Comparison of ENCODE assay signal across 20 cellular contexts in the genomic region with DNA sequence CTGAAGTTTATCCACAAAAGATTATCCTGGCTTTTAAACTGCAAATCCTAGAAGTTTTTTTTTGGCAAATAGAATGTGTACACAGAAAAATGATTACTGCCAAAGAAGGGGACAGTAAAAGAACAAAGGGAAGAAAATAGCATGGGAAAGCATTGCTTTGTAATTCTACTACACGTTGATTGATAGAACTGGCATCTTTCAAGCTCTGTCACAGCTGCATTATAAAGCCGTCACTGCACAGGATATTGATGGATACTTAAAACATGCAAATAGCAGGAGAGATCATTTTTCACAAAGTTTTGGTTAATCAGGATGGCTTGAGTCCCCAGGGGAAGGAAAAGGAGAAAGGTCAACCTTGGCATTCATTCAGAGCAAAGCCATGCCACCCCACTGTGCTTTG.
DNase-seq lines count a peak whose midpoint lies in the region; ATAC-seq and TF ChIP-seq lines count a peak whose summit lies in the region.
"Had no signal": no experiment of that assay in that cellular context is flagged by ENCODE, and none has a peak within 500 bp of the region (broad histone marks: within the 10 kb centered on the region; RNA-seq: fewer than 3 reads in every experiment).

No MANE protein-coding gene starts in this region.

- H2AFZ ChIP-seq in GM23338 (no peak overlapping the region), neuron (ENCODE audit: low read depth, low read length) (peak overlapping the region; percentile 1)
- H2AFZ ChIP-seq: GM23248 had no signal

- POLR2A ChIA-PET in WTC11 (lab: Charles Lee): interaction anchor here (0.6 kb wide), 1 partner anchor 119 kb away, joined by 3 read pairs; no protein-coding TSS in a partner anchor

- no peak overlapping the region for H3K4me3 ChIP-seq in GM23338
- H3K4me3 ChIP-seq in neuron (ENCODE audit: low read length): no peak overlapping the region
- H3K4me3 ChIP-seq: BLaER1 treated with 17β-estradiol and CSF1 and Interleukin-3, amounts not matched to agents 10 nM and 100 nM; GM12878; GM23248 had no signal

- H3K4me2 ChIP-seq in GM23338: no peak overlapping the region
- H3K4me2 ChIP-seq: BLaER1 treated with 17β-estradiol and CSF1 and Interleukin-3, amounts not matched to agents 10 nM and 100 nM had no signal

- no peak for TF ChIP-seq CTCF in GM23338 (conservative IDR thresholded peaks at IDR 0.05; ENCODE audit: low read depth in 2 of 2)
- no peak for TF ChIP-seq CTCF in WTC11 (IDR thresholded peaks at IDR 0.05)

- CTCF ChIA-PET in WTC11 (lab: Charles Lee): no interaction called here

- H4K20me1 ChIP-seq in GM23338 (replicated peaks; ENCODE audit: insufficient read depth): no peaks in the 10 kb centered on the region
- H4K20me1 ChIP-seq: BLaER1 treated with 17β-estradiol and CSF1 and Interleukin-3, amounts not matched to agents 10 nM and 100 nM had no signal

- no peaks in the 10 kb centered on the region for H3K9me3 ChIP-seq in neuron (ENCODE audit: low read length)

- no peak overlapping the region for H3K27ac Mint-ChIP-seq in GM23338
- no peak overlapping the region for H3K27ac Mint-ChIP-seq in WTC11
- H3K27ac Mint-ChIP-seq: B cell; CD14-positive monocyte; CD4-positive, alpha-beta T cell; CD8-positive, alpha-beta memory T cell; H9 had no signal

- H3K4me3 Mint-ChIP-seq in GM23338 (no peak overlapping the region), WTC11 (no peak overlapping the region)
- H3K4me3 Mint-ChIP-seq: B cell; CD14-positive monocyte; CD4-positive, alpha-beta T cell; CD8-positive, alpha-beta memory T cell; H9 had no signal

- H3K9me3 Mint-ChIP-seq in GM23338 (no peaks in the 10 kb centered on the region; the same call in 2 of the 3 replicates), WTC11 (peaks cover 4% of the 10 kb centered on the region)
- H3K9me3 Mint-ChIP-seq: H9 had no signal

- no peaks in the 10 kb centered on the region for H3K79me2 ChIP-seq in GM23338 (replicated peaks; ENCODE audit: insufficient read depth)

- H3K4me1 ChIP-seq in GM23338 (ENCODE audit: insufficient read depth) (peaks cover 6% of the 10 kb centered on the region; the same call in 1 of the 2 replicates), neuron (ENCODE audit: insufficient read depth, low read length) (peaks cover 7% of the 10 kb centered on the region)
- H3K4me1 ChIP-seq: BLaER1 treated with 17β-estradiol and CSF1 and Interleukin-3, amounts not matched to agents 10 nM and 100 nM had no signal

- no peaks in the 10 kb centered on the region for H3F3A ChIP-seq in GM23338 (replicated peaks; ENCODE audit: low read depth)

- H3K36me3 Mint-ChIP-seq in GM23338 (ENCODE audit: low read depth) (no peaks in the 10 kb centered on the region), WTC11 (no peaks in the 10 kb centered on the region)
- H3K36me3 Mint-ChIP-seq: CD14-positive monocyte; CD8-positive, alpha-beta memory T cell had no signal

- H3K27me3 ChIP-seq in GM23338 (ENCODE audit: insufficient read depth) (no peaks in the 10 kb centered on the region), neuron (ENCODE audit: insufficient read depth, low read length) (no peaks in the 10 kb centered on the region)
- H3K27me3 ChIP-seq: BLaER1 treated with 17β-estradiol and CSF1 and Interleukin-3, amounts not matched to agents 10 nM and 100 nM had no signal

- H3K27me3 Mint-ChIP-seq in GM23338 (ENCODE audit: insufficient read depth, low read depth, poor library complexity) (no peaks in the 10 kb centered on the region), WTC11 (ENCODE audit: low read depth) (no peaks in the 10 kb centered on the region)
- H3K27me3 Mint-ChIP-seq: B cell; CD4-positive, alpha-beta T cell had no signal

- ATAC-seq in GM23338 (peak; percentile 28; the same call in 1 of the 3 replicates), WTC11 (0 out of 2 replicates have a peak, but pooled peaks have one; percentile 22), HG03196 (IDR thresholded peaks at IDR 0.05; ENCODE audit: unreplicated experiment) (no peak)
- ATAC-seq: GM12878 had no signal

- peaks cover 7% of the 10 kb centered on the region for H3K4me1 Mint-ChIP-seq in GM23338
- H3K4me1 Mint-ChIP-seq in WTC11: peaks cover 5% of the 10 kb centered on the region
- H3K4me1 Mint-ChIP-seq: B cell; CD14-positive monocyte; CD8-positive, alpha-beta memory T cell had no signal

- DNase-seq in GM23338 (ENCODE audit: low spot score): no peak
- peak; percentile 6 to 16 for DNase-seq in NCI-H446 (lab: John Stamatoyannopoulos, UW)
- no peak for DNase-seq in WTC11 (ENCODE audit: low spot score)
- no peak for DNase-seq in effector CD4-positive, alpha-beta T cell
- DNase-seq in stimulated activated CD4-positive, alpha-beta T cell treated with anti-CD3 and anti-CD28 coated beads, Interleukin-1b, Interleukin-23, amount 100 ng/mL, for 48 hours: no peak
- DNase-seq: CD4-positive, alpha-beta T cell; CD8-positive, alpha-beta memory T cell; DMS 273 treated with DMSO at 0.1 percent for 48 hours; DMS79; EL; GDM1; GM23248; H9 had no signal

- no peaks in the 10 kb centered on the region for H3K9me2 ChIP-seq in GM23338 (ENCODE audit: insufficient read depth)

- H3K27ac ChIP-seq in GM23338 (ENCODE audit: low read depth): no peak overlapping the region
- H3K27ac ChIP-seq: 22Rv1; BLaER1 treated with 17β-estradiol and CSF1 and Interleukin-3, amounts not matched to agents 10 nM and 100 nM; GM23248 had no signal

- H3K36me3 ChIP-seq in GM23338 (ENCODE audit: insufficient read depth) (no peaks in the 10 kb centered on the region), neuron (ENCODE audit: insufficient read depth, low read length) (no peaks in the 10 kb centered on the region)
- H3K36me3 ChIP-seq: BLaER1 treated with 17β-estradiol and CSF1 and Interleukin-3, amounts not matched to agents 10 nM and 100 nM had no signal

TF ChIP-seq in WTC11, 78 proteins besides CTCF, POLR2A, EP300 and RAD21 (continues in another document):
- no peak for TF ChIP-seq ZNF423 (CRISPR knock-in tag; IDR thresholded peaks at IDR 0.05)
- no peak for TF ChIP-seq EMX1 (CRISPR knock-in tag; IDR thresholded peaks at IDR 0.05)
- TF ChIP-seq, protein P1, sequence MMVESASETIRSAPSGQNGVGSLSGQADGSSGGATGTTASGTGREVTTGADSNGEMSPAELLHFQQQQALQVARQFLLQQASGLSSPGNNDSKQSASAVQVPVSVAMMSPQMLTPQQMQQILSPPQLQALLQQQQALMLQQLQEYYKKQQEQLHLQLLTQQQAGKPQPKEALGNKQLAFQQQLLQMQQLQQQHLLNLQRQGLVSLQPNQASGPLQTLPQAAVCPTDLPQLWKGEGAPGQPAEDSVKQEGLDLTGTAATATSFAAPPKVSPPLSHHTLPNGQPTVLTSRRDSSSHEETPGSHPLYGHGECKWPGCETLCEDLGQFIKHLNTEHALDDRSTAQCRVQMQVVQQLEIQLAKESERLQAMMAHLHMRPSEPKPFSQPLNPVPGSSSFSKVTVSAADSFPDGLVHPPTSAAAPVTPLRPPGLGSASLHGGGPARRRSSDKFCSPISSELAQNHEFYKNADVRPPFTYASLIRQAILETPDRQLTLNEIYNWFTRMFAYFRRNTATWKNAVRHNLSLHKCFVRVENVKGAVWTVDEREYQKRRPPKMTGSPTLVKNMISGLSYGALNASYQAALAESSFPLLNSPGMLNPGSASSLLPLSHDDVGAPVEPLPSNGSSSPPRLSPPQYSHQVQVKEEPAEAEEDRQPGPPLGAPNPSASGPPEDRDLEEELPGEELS (CRISPR knock-in tag; IDR thresholded peaks at IDR 0.05): no peak
- no peak for TF ChIP-seq CREM (CRISPR knock-in tag; IDR thresholded peaks at IDR 0.05)
- TF ChIP-seq NR2C2 (CRISPR knock-in tag; IDR thresholded peaks at IDR 0.05): no peak
- no peak for TF ChIP-seq TEAD1 (CRISPR knock-in tag; IDR thresholded peaks at IDR 0.05)
- TF ChIP-seq ZNF263 (CRISPR knock-in tag; IDR thresholded peaks at IDR 0.05; ENCODE audit: low read depth): no peak
- TF ChIP-seq KAT7 (CRISPR knock-in tag; IDR thresholded peaks at IDR 0.05; ENCODE audit: borderline replicate concordance): no peak
- TF ChIP-seq, protein P2, sequence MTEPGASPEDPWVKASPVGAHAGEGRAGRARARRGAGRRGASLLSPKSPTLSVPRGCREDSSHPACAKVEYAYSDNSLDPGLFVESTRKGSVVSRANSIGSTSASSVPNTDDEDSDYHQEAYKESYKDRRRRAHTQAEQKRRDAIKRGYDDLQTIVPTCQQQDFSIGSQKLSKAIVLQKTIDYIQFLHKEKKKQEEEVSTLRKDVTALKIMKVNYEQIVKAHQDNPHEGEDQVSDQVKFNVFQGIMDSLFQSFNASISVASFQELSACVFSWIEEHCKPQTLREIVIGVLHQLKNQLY (CRISPR knock-in tag; IDR thresholded peaks at IDR 0.05): no peak
- no peak for TF ChIP-seq ZNF121 (CRISPR knock-in tag; IDR thresholded peaks at IDR 0.05)
- TF ChIP-seq, protein P3, sequence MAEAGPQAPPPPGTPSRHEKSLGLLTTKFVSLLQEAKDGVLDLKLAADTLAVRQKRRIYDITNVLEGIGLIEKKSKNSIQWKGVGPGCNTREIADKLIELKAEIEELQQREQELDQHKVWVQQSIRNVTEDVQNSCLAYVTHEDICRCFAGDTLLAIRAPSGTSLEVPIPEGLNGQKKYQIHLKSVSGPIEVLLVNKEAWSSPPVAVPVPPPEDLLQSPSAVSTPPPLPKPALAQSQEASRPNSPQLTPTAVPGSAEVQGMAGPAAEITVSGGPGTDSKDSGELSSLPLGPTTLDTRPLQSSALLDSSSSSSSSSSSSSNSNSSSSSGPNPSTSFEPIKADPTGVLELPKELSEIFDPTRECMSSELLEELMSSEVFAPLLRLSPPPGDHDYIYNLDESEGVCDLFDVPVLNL (CRISPR knock-in tag; IDR thresholded peaks at IDR 0.05; ENCODE audit: borderline replicate concordance, low read depth): no peak
- no peak for TF ChIP-seq NR3C1 (CRISPR knock-in tag; conservative IDR thresholded peaks at IDR 0.05; ENCODE audit: low read depth)

Comparison
In these comparisons a context has a peak if more than half of its experiments do, and no peak if none do; other contexts are left out.
1. DNase-seq: peak in NCI-H446 (2 of 2); none in GM23338 (single experiment), WTC11 (single experiment), effector CD4-positive, alpha-beta T cell (single experiment) and stimulated activated CD4-positive, alpha-beta T cell treated with anti-CD3 and anti-CD28 coated beads, Interleukin-1b, Interleukin-23, amount 100 ng/mL, for 48 hours (single experiment).